In genomic region chr2:98445167-98445522, GRCh38 we compare ENCODE assay signal across 9 cellular contexts. TPM values are rescaled to one million over a fixed set of nuclear protein-coding genes. Genes with fewer than 3 reads are reported as not detected.
DNase-seq lines count a peak whose midpoint lies in the region; ATAC-seq, FAIRE-seq and TF ChIP-seq lines count a peak whose summit lies in the region.
"Had no signal": no experiment of that assay in that cellular context is flagged by ENCODE, and none has a peak within 500 bp of the region (broad histone marks: within the 10 kb centered on the region; RNA-seq: fewer than 3 reads in every experiment).

No MANE protein-coding gene starts in this region.

- CTCF ChIA-PET in activated CD4-positive, alpha-beta T cell treated with anti-CD3 and anti-CD28 coated beads for 36 hours (lab: Charles Lee) = interaction anchor here (0.7 to 4.0 kb wide), 3 partner anchors 13 to 394 kb away, joined by 3 to 31 read pairs (median 3); no protein-coding TSS in a partner anchor

- H3K36me3 Mint-ChIP-seq in activated CD4-positive, alpha-beta T cell treated with anti-CD3 and anti-CD28 coated beads for 36 hours (ENCODE audit: low read depth) = no peaks in the 10 kb centered on the region
- H3K36me3 Mint-ChIP-seq in effector memory CD8-positive, alpha-beta T cell (ENCODE audit: insufficient read depth) = peaks cover 37% of the 10 kb centered on the region
- no peaks in the 10 kb centered on the region for H3K36me3 Mint-ChIP-seq in naive B cell

- TF ChIP-seq POLR2A in Peyer's patch (IDR thresholded peaks at IDR 0.05) = no peak

- no peaks in the 10 kb centered on the region for H3K27me3 Mint-ChIP-seq in activated CD4-positive, alpha-beta T cell treated with anti-CD3 and anti-CD28 coated beads for 36 hours
- no peaks in the 10 kb centered on the region for H3K27me3 Mint-ChIP-seq in effector memory CD8-positive, alpha-beta T cell
- H3K27me3 Mint-ChIP-seq in naive B cell = peaks cover 0 to 7% (median 5%) of the 10 kb centered on the region in 3 donors

- no peak for TF ChIP-seq CTCF in Peyer's patch (IDR thresholded peaks at IDR 0.05)
- TF ChIP-seq CTCF in D721Med (IDR thresholded peaks at IDR 0.05; ENCODE audit: insufficient read depth, missing control alignments) = no peak

- H3K27me3 ChIP-seq in Peyer's patch = no peaks in the 10 kb centered on the region

- H3K4me1 ChIP-seq in Peyer's patch = peaks cover 0 to 6% (median 0%) of the 10 kb centered on the region in 4 donors

- POLR2A ChIA-PET in activated CD4-positive, alpha-beta T cell treated with anti-CD3 and anti-CD28 coated beads for 36 hours (lab: Charles Lee) = no interaction called here

- no peaks in the 10 kb centered on the region for H3K9me3 ChIP-seq in Peyer's patch

- DNase-seq in activated CD4-positive, alpha-beta T cell treated with anti-CD3 and anti-CD28 coated beads for 36 hours = peak; percentile 52
- no peak for DNase-seq in activated CD4-positive, alpha-beta T cell treated with anti-CD3 and anti-CD28 coated beads, Interleukin-2, amount 50 U/mL, for 1 hour
- no peak for DNase-seq in Peyer's patch
- no peak for DNase-seq in effector memory CD8-positive, alpha-beta T cell
- DNase-seq in naive B cell = no peak
- no peak for DNase-seq in D721Med (ENCODE audit: insufficient read length, low spot score)

- H3K4me1 Mint-ChIP-seq in activated CD4-positive, alpha-beta T cell treated with anti-CD3 and anti-CD28 coated beads for 36 hours = peaks cover 44% of the 10 kb centered on the region
- H3K4me1 Mint-ChIP-seq in effector memory CD8-positive, alpha-beta T cell (ENCODE audit: low read depth in 2 of 2) = peaks cover 34 to 47% of the 10 kb centered on the region in 2 donors
- H3K4me1 Mint-ChIP-seq in naive B cell = peaks cover 11 to 18% (median 14%) of the 10 kb centered on the region in 3 donors

- H3K9me3 Mint-ChIP-seq in activated CD4-positive, alpha-beta T cell treated with anti-CD3 and anti-CD28 coated beads for 36 hours (ENCODE audit: low read depth) = peaks cover 2% of the 10 kb centered on the region
- no peaks in the 10 kb centered on the region for H3K9me3 Mint-ChIP-seq in effector memory CD8-positive, alpha-beta T cell
- H3K9me3 Mint-ChIP-seq in naive B cell = peaks cover 0 to 9% (median 3%) of the 10 kb centered on the region in 7 donors

- H3K36me3 ChIP-seq in Peyer's patch = no peaks in the 10 kb centered on the region

- peak overlapping the region; percentile 65 to 89 (median 78) for H3K27ac ChIP-seq in Peyer's patch

- ATAC-seq in activated CD4-positive, alpha-beta T cell treated with anti-CD3 and anti-CD28 coated beads for 36 hours = peak; percentile 22
- peak; percentile 12 for ATAC-seq in HG02610 (IDR thresholded peaks at IDR 0.05; ENCODE audit: unreplicated experiment)
- ATAC-seq in effector memory CD8-positive, alpha-beta T cell (replicated peaks) = peak; percentile 25
- peak; percentile 48 to 59 for ATAC-seq in naive B cell (ENCODE audit: low read depth in 2 of 2)
- no peak for ATAC-seq in GM21526 (IDR thresholded peaks at IDR 0.05; ENCODE audit: low FRiP score, unreplicated experiment)

- intact Hi-C loops in activated CD4-positive, alpha-beta T cell treated with anti-CD3 and anti-CD28 coated beads for 36 hours (cut with DNase I, micrococcal nuclease) = loop anchor here (2.0 to 10.0 kb wide), 6 partner anchors 37 to 287 kb away; partner anchors contain the start of genes COA5 (in 1 of the 2), MGAT4A (in 1 of the 2) and UNC50 (in 1 of the 2)

- H3K4me3 ChIP-seq in Peyer's patch = peak overlapping the region; percentile 70 to 96 (median 76)

- peak overlapping the region; percentile 83 for H3K4me3 Mint-ChIP-seq in activated CD4-positive, alpha-beta T cell treated with anti-CD3 and anti-CD28 coated beads for 36 hours
- H3K4me3 Mint-ChIP-seq in effector memory CD8-positive, alpha-beta T cell = peak overlapping the region; percentile 94 to 100
- H3K4me3 Mint-ChIP-seq in naive B cell = peak overlapping the region; percentile 88 to 99 (median 94)

- H3K27ac Mint-ChIP-seq in activated CD4-positive, alpha-beta T cell treated with anti-CD3 and anti-CD28 coated beads for 36 hours = peak overlapping the region; percentile 94
- peak overlapping the region; percentile 98 to 99 for H3K27ac Mint-ChIP-seq in effector memory CD8-positive, alpha-beta T cell
- H3K27ac Mint-ChIP-seq in naive B cell = peak overlapping the region; percentile 13 to 96 (median 82)

- FAIRE-seq in D721Med (lab: Jason Lieb, UNC) = no peak
- FAIRE-seq: endometrium had no signal

RNA-seq across cellular contexts. Expression of gene INPP4A, which starts 0.5 kb away (rescaled TPM):
- 10 to 100 TPM; 29.1 to 33.0 TPM for total RNA-seq in activated CD4-positive, alpha-beta T cell treated with anti-CD3 and anti-CD28 coated beads for 36 hours
- 10 to 100 TPM; 15.6 to 78.4 (median 27.4) TPM for total RNA-seq in Peyer's patch
- polyA plus RNA-seq in naive B cell (ENCODE audit: low read depth in 6 of 6) = 1 to 10 TPM; 1.8 to 4.3 (median 2.9) TPM
